24 cellular contexts compared by ENCODE assay signal in genomic region chr17:47803751-47804150, GRCh38. TPM values are rescaled to one million over a fixed set of nuclear protein-coding genes. Genes with fewer than 3 reads are reported as not detected.
"Had no signal": no experiment of that assay in that cellular context is flagged by ENCODE, and none has a peak within 500 bp of the region (broad histone marks: within the 10 kb centered on the region; RNA-seq: fewer than 3 reads in every experiment).

No MANE protein-coding gene starts in this region.

- DNase-seq: activated CD4-positive, alpha-beta T cell treated with anti-CD3 and anti-CD28 coated beads, Interleukin-2, amount 10 ng/mL, durations not matched to agents 7 days and 5 days; activated CD4-positive, CD25-positive, alpha-beta regulatory T cell treated with anti-CD3 and anti-CD28 coated beads, Interleukin-2, amount 50 U/mL, for 72 hours; activated CD8-positive, alpha-beta T cell treated with anti-CD3 and anti-CD28 coated beads for 36 hours; activated naive CD4-positive, alpha-beta T cell treated with anti-CD3 and anti-CD28 coated beads, Interleukin-2, amount 50 U/mL, for 16 hours; activated naive CD8-positive, alpha-beta T cell treated with anti-CD3 and anti-CD28 coated beads, Interleukin-2, amount 50 U/mL, for 24 hours; activated T-cell treated with anti-CD3 and anti-CD28 coated beads, Interleukin-2, amount 50 U/mL, for 1 hour; effector CD4-positive, alpha-beta T cell; erythroblast; foreskin fibroblast; kidney; lower lobe of right lung; naive thymus-derived CD8-positive, alpha-beta T cell; stimulated activated CD4-positive, alpha-beta T cell treated with anti-CD3 and anti-CD28 coated beads, Interleukin-4, amount 100 ng/mL, for 24 hours; stimulated activated naive CD8-positive, alpha-beta T cell treated with anti-CD3 and anti-CD28 coated beads, Interleukin-15, Interleukin-2, amounts not matched to agents 100 U/mL and 50 U/mL, for 24 hours; substantia nigra; tibial artery; WERI-Rb-1 had no signal

- H3K9ac ChIP-seq: neural progenitor cell had no signal

- H3K27me3 Mint-ChIP-seq: activated CD4-positive, alpha-beta T cell treated with anti-CD3 and anti-CD28 coated beads, Interleukin-2, amount 10 ng/mL, durations not matched to agents 7 days and 5 days; activated naive CD8-positive, alpha-beta T cell treated with anti-CD3 and anti-CD28 coated beads, Interleukin-2, amount 50 U/mL, for 24 hours had no signal

- H3K36me3 Mint-ChIP-seq: neural progenitor cell had no signal

- H3K4me1 ChIP-seq: lower lobe of right lung, neural progenitor cell had no signal

- H3K27ac ChIP-seq: lower lobe of right lung, neural progenitor cell, right atrium auricular region, tibial artery, WERI-Rb-1 had no signal

- H3K9me3 ChIP-seq: lower lobe of right lung, right atrium auricular region, tibial artery had no signal

- H3K4me3 Mint-ChIP-seq: activated CD4-positive, alpha-beta T cell treated with anti-CD3 and anti-CD28 coated beads, Interleukin-2, amount 10 ng/mL, durations not matched to agents 7 days and 5 days; activated CD8-positive, alpha-beta T cell treated with anti-CD3 and anti-CD28 coated beads for 36 hours; activated naive CD8-positive, alpha-beta T cell treated with anti-CD3 and anti-CD28 coated beads, Interleukin-2, amount 50 U/mL, for 24 hours; naive thymus-derived CD8-positive, alpha-beta T cell; neural progenitor cell had no signal

- H3K9me3 Mint-ChIP-seq: activated CD4-positive, alpha-beta T cell treated with anti-CD3 and anti-CD28 coated beads, Interleukin-2, amount 10 ng/mL, durations not matched to agents 7 days and 5 days; activated CD8-positive, alpha-beta T cell treated with anti-CD3 and anti-CD28 coated beads for 36 hours; activated naive CD8-positive, alpha-beta T cell treated with anti-CD3 and anti-CD28 coated beads, Interleukin-2, amount 50 U/mL, for 24 hours; activated T-helper 2 cell treated with anti-CD3 and anti-CD28 coated beads, Interferon-gamma antibody, Interleukin-2, Interleukin-4, amounts not matched to agents 10 μg/mL and 5 μg/mL and 100 μg/mL, durations not matched to agents 14 hours and 24 hours and 36 hours; naive thymus-derived CD8-positive, alpha-beta T cell; neural progenitor cell had no signal

- H3K4me3 ChIP-seq: lower lobe of right lung, neural progenitor cell, right atrium auricular region, tibial artery had no signal

- H3K4me1 Mint-ChIP-seq: activated CD4-positive, alpha-beta T cell treated with anti-CD3 and anti-CD28 coated beads, Interleukin-2, amount 10 ng/mL, durations not matched to agents 7 days and 5 days; activated naive CD8-positive, alpha-beta T cell treated with anti-CD3 and anti-CD28 coated beads, Interleukin-2, amount 50 U/mL, for 24 hours; neural progenitor cell had no signal

- ATAC-seq: activated CD8-positive, alpha-beta T cell treated with anti-CD3 and anti-CD28 coated beads for 36 hours; activated naive CD8-positive, alpha-beta T cell treated with anti-CD3 and anti-CD28 coated beads, Interleukin-2, amount 50 U/mL, for 24 hours; lower lobe of right lung; naive thymus-derived CD8-positive, alpha-beta T cell; stimulated activated naive CD8-positive, alpha-beta T cell treated with anti-CD3 and anti-CD28 coated beads, Interleukin-15, Interleukin-2, amounts not matched to agents 100 U/mL and 50 U/mL, for 24 hours had no signal

- H3K27ac Mint-ChIP-seq: activated CD4-positive, alpha-beta T cell treated with anti-CD3 and anti-CD28 coated beads, Interleukin-2, amount 10 ng/mL, durations not matched to agents 7 days and 5 days; activated CD8-positive, alpha-beta T cell treated with anti-CD3 and anti-CD28 coated beads for 36 hours; activated naive CD8-positive, alpha-beta T cell treated with anti-CD3 and anti-CD28 coated beads, Interleukin-2, amount 50 U/mL, for 24 hours; activated T-helper 2 cell treated with anti-CD3 and anti-CD28 coated beads, Interferon-gamma antibody, Interleukin-2, Interleukin-4, amounts not matched to agents 10 μg/mL and 5 μg/mL and 100 μg/mL, durations not matched to agents 14 hours and 24 hours and 36 hours; neural progenitor cell; progenitor cell of endocrine pancreas had no signal

- H3K36me3 ChIP-seq: neural progenitor cell had no signal

- H3K27me3 ChIP-seq: right atrium auricular region had no signal

RNA-seq across cellular contexts. Expression of gene LRRC46, which starts 27.7 kb away (rescaled TPM):
- total RNA-seq: cerebellum, osteoblast had no signal

RNA-seq across cellular contexts. Expression of gene SP6, which starts 47.2 kb away (rescaled TPM):
- total RNA-seq: activated CD4-positive, alpha-beta T cell treated with anti-CD3 and anti-CD28 coated beads, Interleukin-2, amount 10 ng/mL, durations not matched to agents 7 days and 5 days; T-helper 2 cell treated with Interferon-gamma antibody and Interleukin-4, amounts not matched to agents 100 ng/mL and 5 ng/mL, for 36 hours had no signal
